Comparison of ENCODE assay signal across 2 cellular contexts in genomic region chr15:41945221-41945620, GRCh38.
TF ChIP-seq lines count a peak whose summit lies in the region.

No MANE protein-coding gene starts in this region.

TF ChIP-seq in HCT116, 20 proteins besides CTCF, POLR2A, EP300 and RAD21 (continued from another document):
- no peak for TF ChIP-seq CEBPB (IDR thresholded peaks at IDR 0.05; ENCODE audit: low read depth)
- no peak for TF ChIP-seq EGR1 (IDR thresholded peaks at IDR 0.05; ENCODE audit: low read depth)
- no peak for TF ChIP-seq SIN3A (IDR thresholded peaks at IDR 0.05; ENCODE audit: low read depth)
- no peak for TF ChIP-seq ZNF274 (IDR thresholded peaks at IDR 0.05; ENCODE audit: low read depth, low read length)
- no peak for TF ChIP-seq ATF3 (IDR thresholded peaks at IDR 0.05)
TF ChIP-seq in HCT116: peak in this region for 0.

TF ChIP-seq in WTC11, 78 proteins besides CTCF, POLR2A, EP300 and RAD21:
- no peak for TF ChIP-seq ATF2 (CRISPR knock-in tag; IDR thresholded peaks at IDR 0.05; ENCODE audit: borderline replicate concordance, low read depth)
